ENCODE assay signal across 18 cellular contexts in genomic region chr15:78997981-78998499, GRCh38.
"Had no signal": no experiment of that assay in that cellular context is flagged by ENCODE, and none has a peak within 500 bp of the region (broad histone marks: within the 10 kb centered on the region; RNA-seq: fewer than 3 reads in every experiment).

No MANE protein-coding gene starts in this region.

- H3K9me3 ChIP-seq: esophagus muscularis mucosa, left ventricle myocardium inferior, prostate gland had no signal

- H3K27me3 ChIP-seq: esophagus muscularis mucosa had no signal

- H3K9me3 Mint-ChIP-seq: activated naive CD4-positive, alpha-beta T cell treated with anti-CD3 and anti-CD28 coated beads, Interleukin-2, amount 10 ng/mL, durations not matched to agents 7 days and 5 days; activated T-helper 2 cell treated with anti-CD3 and anti-CD28 coated beads, Interferon-gamma antibody, Interleukin-2, Interleukin-4, amounts not matched to agents 10 μg/mL and 5 μg/mL and 100 μg/mL, durations not matched to agents 14 hours and 24 hours and 36 hours; nephron; type B pancreatic cell had no signal

- H3K27ac Mint-ChIP-seq: activated naive CD4-positive, alpha-beta T cell treated with anti-CD3 and anti-CD28 coated beads, Interleukin-2, amount 10 ng/mL, durations not matched to agents 7 days and 5 days; activated T-helper 2 cell treated with anti-CD3 and anti-CD28 coated beads, Interferon-gamma antibody, Interleukin-2, Interleukin-4, amounts not matched to agents 10 μg/mL and 5 μg/mL and 100 μg/mL, durations not matched to agents 14 hours and 24 hours and 36 hours; nephron; type B pancreatic cell had no signal

- H3K27me3 Mint-ChIP-seq: type B pancreatic cell had no signal

- H3K4me1 ChIP-seq: esophagus muscularis mucosa, left ventricle myocardium inferior, prostate gland had no signal

- H3K4me3 Mint-ChIP-seq: activated naive CD4-positive, alpha-beta T cell treated with anti-CD3 and anti-CD28 coated beads, Interleukin-2, amount 10 ng/mL, durations not matched to agents 7 days and 5 days; nephron; type B pancreatic cell had no signal

- H3K36me3 ChIP-seq: esophagus muscularis mucosa, left ventricle myocardium inferior, prostate gland had no signal

- DNase-seq: activated CD4-positive, alpha-beta T cell treated with anti-CD3 and anti-CD28 coated beads for 1 hour; activated CD4-positive, alpha-beta T cell treated with anti-CD3 and anti-CD28 coated beads, Interleukin-2, amount 50 U/mL, for 48 hours; activated naive CD4-positive, alpha-beta T cell treated with anti-CD3 and anti-CD28 coated beads, Interleukin-2, amount 10 ng/mL, durations not matched to agents 7 days and 5 days; islet precursor cell; left ventricle myocardium inferior; nucleus accumbens; right cardiac atrium; stimulated activated CD4-positive, alpha-beta T cell treated with anti-CD3 and anti-CD28 coated beads, Interleukin-15, amount 100 ng/mL, for 24 hours; stimulated activated CD4-positive, alpha-beta T cell treated with anti-CD3 and anti-CD28 coated beads, Interleukin-4, amount 100 ng/mL, for 24 hours; stimulated activated naive CD4-positive, alpha-beta T cell treated with Interleukin-2 at 50 U/mL for 16 hours had no signal

- FAIRE-seq: astrocyte had no signal

- H3K4me1 Mint-ChIP-seq: activated naive CD4-positive, alpha-beta T cell treated with anti-CD3 and anti-CD28 coated beads, Interleukin-2, amount 10 ng/mL, durations not matched to agents 7 days and 5 days; nephron had no signal

- H3K27ac ChIP-seq: esophagus muscularis mucosa, left ventricle myocardium inferior, prostate gland, skin epidermis, VCaP had no signal

- ATAC-seq: right cardiac atrium had no signal

- H3K4me3 ChIP-seq: esophagus muscularis mucosa, left ventricle myocardium inferior, prostate gland, skin epidermis had no signal
